Comparison of ENCODE assay signal across 17 cellular contexts in the genomic region with DNA sequence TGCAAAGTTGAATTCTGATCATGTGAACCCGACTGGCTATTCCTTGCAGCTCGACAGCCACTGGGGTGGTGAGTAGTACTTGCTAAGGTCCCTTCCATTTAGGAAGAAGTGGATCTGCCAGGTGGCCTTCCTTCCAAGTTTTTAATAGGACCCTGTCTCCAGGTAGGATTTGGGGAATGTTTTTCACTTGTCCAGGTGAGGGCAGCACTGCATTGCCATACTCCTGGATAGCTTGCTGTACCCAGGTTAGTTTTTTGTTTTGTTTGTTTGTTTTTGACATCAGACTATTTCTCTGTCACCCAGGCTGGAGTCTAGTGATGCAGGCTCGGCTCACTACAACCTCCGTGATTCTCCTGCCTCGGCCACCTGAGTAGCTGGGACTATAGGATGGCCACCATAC. TPM values are rescaled to one million over a fixed set of nuclear protein-coding genes. Genes with fewer than 3 reads are reported as not detected.
DNase-seq lines count a peak whose midpoint lies in the region; ATAC-seq, FAIRE-seq and TF ChIP-seq lines count a peak whose summit lies in the region.
"Had no signal": no experiment of that assay in that cellular context is flagged by ENCODE, and none has a peak within 500 bp of the region (broad histone marks: within the 10 kb centered on the region; RNA-seq: fewer than 3 reads in every experiment).

No MANE protein-coding gene starts in this region.

- H3K9ac ChIP-seq in DND-41 (ENCODE audit: low read depth, low read length) (no peak overlapping the region), SU-DHL-6 (ENCODE audit: low read length) (no peak overlapping the region)

- H3K27ac ChIP-seq in DND-41 (ENCODE audit: low read length), result no peak overlapping the region
- no peak overlapping the region for H3K27ac ChIP-seq in SU-DHL-6 (ENCODE audit: low read depth, low read length)
- H3K27ac ChIP-seq in pancreas, result no peak overlapping the region
- H3K27ac ChIP-seq: colonic mucosa, left lung had no signal

- TF ChIP-seq CTCF in DND-41 (IDR thresholded peaks at IDR 0.05; ENCODE audit: borderline replicate concordance, extremely low read depth, low read length, poor library complexity, severe bottlenecking), result peak; percentile 37
- TF ChIP-seq CTCF in SU-DHL-6 (IDR thresholded peaks at IDR 0.05; ENCODE audit: insufficient read depth, low read length, poor library complexity, severe bottlenecking), result peak; percentile 9
- TF ChIP-seq CTCF in pancreas (IDR thresholded peaks at IDR 0.05), result no peak
- no peak for TF ChIP-seq CTCF in lower leg skin (IDR thresholded peaks at IDR 0.05)

- no peak for TF ChIP-seq POLR2A in lower leg skin (IDR thresholded peaks at IDR 0.05)

- H3K36me3 ChIP-seq in DND-41 (ENCODE audit: insufficient read depth, low read length), result no peaks in the 10 kb centered on the region
- no peaks in the 10 kb centered on the region for H3K36me3 ChIP-seq in SU-DHL-6 (ENCODE audit: low read length)
- no peaks in the 10 kb centered on the region for H3K36me3 ChIP-seq in pancreas
- H3K36me3 ChIP-seq: colonic mucosa, left lung had no signal

- H3K27me3 ChIP-seq in DND-41 (ENCODE audit: insufficient read depth, low read length, poor library complexity) (no peaks in the 10 kb centered on the region), SU-DHL-6 (ENCODE audit: low read length) (no peaks in the 10 kb centered on the region), pancreas (peaks cover 0 to 12% (median 1%) of the 10 kb centered on the region in 4 donors)
- H3K27me3 ChIP-seq: colonic mucosa, left lung had no signal

- DNase-seq in DND-41, result no peak
- peak; percentile 3 for DNase-seq in HPDE6-E6E7 (ENCODE audit: extremely low spot score)
- DNase-seq in iPS-NIHi7 (ENCODE audit: extremely low spot score), result peak; percentile 43
- no peak for DNase-seq in pancreas
- DNase-seq in inferior parietal cortex (ENCODE audit: extremely low spot score), result no peak
- no peak for DNase-seq in lower leg skin (ENCODE audit: low spot score in 2 of 2)
- DNase-seq: activated CD8-positive, alpha-beta T cell treated with anti-CD3 and anti-CD28 coated beads for 36 hours; activated naive CD8-positive, alpha-beta T cell treated with anti-CD3 and anti-CD28 coated beads for 36 hours; CD8-positive, alpha-beta T cell; colonic mucosa; foreskin melanocyte; left lung; NK-92 treated with Interleukin-12 subunit alpha and Interleukin-12 subunit beta, amount 100 ng/mL, for 24 hours; occipital lobe; T-helper 17 cell had no signal

- intact Hi-C loops in pancreas (cut with DNase I) (no loop called here), lower leg skin (cut with DNase I; ENCODE audit: low total_unique reads) (no loop called here)

- no peak for FAIRE-seq in pancreas (lab: Jason Lieb, UNC)

- ATAC-seq in DND-41 (ENCODE audit: insufficient read depth, low read depth) (no peak), pancreas (no peak), GM21381 (IDR thresholded peaks at IDR 0.05; ENCODE audit: unreplicated experiment) (no peak)
- ATAC-seq: activated CD8-positive, alpha-beta T cell treated with anti-CD3 and anti-CD28 coated beads for 36 hours; CD8-positive, alpha-beta T cell; left lung; T-helper 17 cell had no signal

- no peak overlapping the region for H3K4me2 ChIP-seq in DND-41 (ENCODE audit: insufficient read depth, low read length)
- H3K4me2 ChIP-seq in SU-DHL-6 (ENCODE audit: low read depth, low read length, poor library complexity, severe bottlenecking), result no peak overlapping the region

- H3K9me3 ChIP-seq in DND-41 (ENCODE audit: insufficient read depth, low read length, severe bottlenecking) (no peaks in the 10 kb centered on the region), SU-DHL-6 (ENCODE audit: insufficient read depth, low read length) (no peaks in the 10 kb centered on the region), pancreas (no peaks in the 10 kb centered on the region)
- H3K9me3 ChIP-seq: colonic mucosa, left lung had no signal

- H3K4me3 ChIP-seq in DND-41 (ENCODE audit: low read depth in 1 of 2, low read length in 2 of 2), result no peak overlapping the region
- H3K4me3 ChIP-seq in SU-DHL-6 (ENCODE audit: insufficient read depth, low read length, poor library complexity, severe bottlenecking), result no peak overlapping the region
- H3K4me3 ChIP-seq in pancreas, result no peak overlapping the region
- no peak overlapping the region for H3K4me3 ChIP-seq in lower leg skin (ENCODE audit: low read depth, poor library complexity, severe bottlenecking)
- H3K4me3 ChIP-seq: colonic mucosa, left lung had no signal

- H4K20me1 ChIP-seq in DND-41 (ENCODE audit: insufficient read depth, low read length) (no peaks in the 10 kb centered on the region), SU-DHL-6 (ENCODE audit: low read depth, low read length) (no peaks in the 10 kb centered on the region)

- H3K79me2 ChIP-seq in DND-41 (ENCODE audit: insufficient read depth, low read length), result no peaks in the 10 kb centered on the region
- no peaks in the 10 kb centered on the region for H3K79me2 ChIP-seq in SU-DHL-6 (ENCODE audit: insufficient read depth, low read length)

- H3K4me1 ChIP-seq in DND-41 (ENCODE audit: insufficient read depth, low read length) (no peaks in the 10 kb centered on the region), pancreas (no peaks in the 10 kb centered on the region)
- H3K4me1 ChIP-seq: colonic mucosa, left lung had no signal

- no peaks in the 10 kb centered on the region for H3K9me2 ChIP-seq in SU-DHL-6 (replicated peaks; ENCODE audit: insufficient read depth, low read length)

- H3F3A ChIP-seq in SU-DHL-6 (ENCODE audit: insufficient read depth), result no peaks in the 10 kb centered on the region

- no peak overlapping the region for H2AFZ ChIP-seq in DND-41 (ENCODE audit: low read depth, low read length)
- no peak overlapping the region for H2AFZ ChIP-seq in SU-DHL-6 (ENCODE audit: low read depth, low read length, severe bottlenecking)

- WGBS in pancreas, 2 donors, result 49 to 50% methylated on average over 5 of the region's 5 CpGs
- WGBS in lower leg skin, 2 donors, result 59 to 80% methylated on average over 5 of the region's 5 CpGs

RNA-seq across cellular contexts. Expression of a gene that starts 29.8 kb away (rescaled TPM):
- under 1 TPM in 1 of 6 donors, not detected in 5; 0.47 TPM for total RNA-seq in pancreas
- not detected for polyA plus RNA-seq in pancreas
- not detected for total RNA-seq in lower leg skin
- total RNA-seq: activated CD8-positive, alpha-beta T cell treated with anti-CD3 and anti-CD28 coated beads for 36 hours; activated naive CD8-positive, alpha-beta T cell treated with anti-CD3 and anti-CD28 coated beads for 36 hours; CD8-positive, alpha-beta T cell; left lung; occipital lobe; T-helper 17 cell had no signal

RNA-seq across cellular contexts. Expression of a gene that starts 30.1 kb away (rescaled TPM):
- total RNA-seq in pancreas (not detected), lower leg skin (not detected)
- polyA plus RNA-seq in pancreas, result not detected
- total RNA-seq: activated CD8-positive, alpha-beta T cell treated with anti-CD3 and anti-CD28 coated beads for 36 hours; activated naive CD8-positive, alpha-beta T cell treated with anti-CD3 and anti-CD28 coated beads for 36 hours; CD8-positive, alpha-beta T cell; left lung; occipital lobe; T-helper 17 cell had no signal

RNA-seq across cellular contexts. Expression of a gene that starts 50.4 kb away (rescaled TPM):
- total RNA-seq in pancreas, result 10 to 100 TPM in 4 of 6 donors, 1 to 10 TPM in 2; 6.7 to 15.6 (median 11.7) TPM
- polyA plus RNA-seq in pancreas, result 1 to 10 TPM; 1.4 to 7.0 TPM
- total RNA-seq in lower leg skin, result 10 to 100 TPM; 17.3 to 25.3 (median 21.2) TPM

RNA-seq across cellular contexts. Expression of a gene that starts 51.7 kb away (rescaled TPM):
- total RNA-seq in pancreas, result not detected
- polyA plus RNA-seq in pancreas, result not detected
- total RNA-seq in lower leg skin, result not detected
- total RNA-seq: activated CD8-positive, alpha-beta T cell treated with anti-CD3 and anti-CD28 coated beads for 36 hours; activated naive CD8-positive, alpha-beta T cell treated with anti-CD3 and anti-CD28 coated beads for 36 hours; CD8-positive, alpha-beta T cell; colonic mucosa; left lung; occipital lobe; T-helper 17 cell had no signal

Comparison
In these comparisons a context has a peak if more than half of its experiments do, and no peak if none do; other contexts are left out.
1. DNase-seq: peak in HPDE6-E6E7 (single experiment) and iPS-NIHi7 (single experiment); none in DND-41 (single experiment), pancreas (0 of 6), inferior parietal cortex (single experiment) and lower leg skin (0 of 2).
2. CTCF ChIP-seq: peak in DND-41 (single experiment) and SU-DHL-6 (single experiment); none in pancreas (0 of 4) and lower leg skin (0 of 3).